18 cellular contexts compared by ENCODE assay signal in the genomic region with DNA sequence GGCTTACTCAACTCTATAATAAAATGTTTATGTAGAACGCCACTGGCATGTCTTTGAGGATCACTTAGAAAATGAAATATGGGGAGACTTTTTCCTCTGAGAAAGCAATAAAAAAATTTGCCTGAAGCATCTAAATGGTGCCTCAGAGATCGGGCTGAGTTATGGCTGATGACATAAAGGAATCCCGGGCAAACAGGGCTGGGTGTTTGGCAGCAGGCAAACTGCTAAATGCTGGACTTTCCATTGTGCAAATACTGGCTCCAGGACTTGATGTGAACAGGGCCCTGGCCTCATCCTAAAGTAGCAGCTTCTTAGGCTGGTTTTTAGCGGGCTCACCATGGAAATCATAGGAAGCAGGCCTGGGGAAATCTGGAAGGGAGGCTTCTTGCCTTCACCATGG. TPM values are rescaled to one million over a fixed set of nuclear protein-coding genes. Genes with fewer than 3 reads are reported as not detected.
DNase-seq lines count a peak whose midpoint lies in the region; FAIRE-seq and TF ChIP-seq lines count a peak whose summit lies in the region.
"Had no signal": no experiment of that assay in that cellular context is flagged by ENCODE, and none has a peak within 500 bp of the region (broad histone marks: within the 10 kb centered on the region; RNA-seq: fewer than 3 reads in every experiment).

No MANE protein-coding gene starts in this region.

- no peak for TF ChIP-seq CTCF in fibroblast of mammary gland (conservative IDR thresholded peaks at IDR 0.05; ENCODE audit: control insufficient read depth, insufficient read depth, low read depth, low read length)
- no peak for TF ChIP-seq CTCF in tibial artery (IDR thresholded peaks at IDR 0.05)
- no peak for TF ChIP-seq CTCF in D721Med (IDR thresholded peaks at IDR 0.05; ENCODE audit: insufficient read depth, missing control alignments)

- peak overlapping the region; percentile 1 to 17 for H3K27ac ChIP-seq in tibial artery

- intact Hi-C loops in tibial artery (cut with DNase I; ENCODE audit: low total_unique reads) = no loop called here

- H3K27me3 ChIP-seq in tibial artery = no peaks in the 10 kb centered on the region

- H3K4me1 ChIP-seq in tibial artery = peaks cover 0 to 19% (median 0%) of the 10 kb centered on the region in 4 donors

- DNase-seq in EH (ENCODE audit: low read depth) (peak; percentile 78), RPMI7951 (ENCODE audit: low read depth) (peak; percentile 8), fibroblast of mammary gland (ENCODE audit: low read depth) (peak; percentile 9), tibial artery (peak in 1 of 2 donors; percentile 21), D721Med (ENCODE audit: insufficient read length, low spot score) (no peak)
- DNase-seq in stimulated activated CD4-positive, alpha-beta T cell treated with anti-CD3 and anti-CD28 coated beads, Interleukin-2, amount 100 ng/mL, for 24 hours = no peak
- DNase-seq in activated T-cell treated with anti-CD3 and anti-CD28 coated beads, Interleukin-2, amount 50 U/mL, for 48 hours = no peak
- DNase-seq: DMS 273 treated with DMSO at 0.1 percent for 48 hours, NCI-H1092 treated with DMSO at 0.1 percent for 48 hours, NCI-H2081, NCI-H748 treated with DMSO at 0.1 percent for 48 hours, RPMI8226, SIG-M5 had no signal

- H3K4me3 ChIP-seq in fibroblast of mammary gland (ENCODE audit: control insufficient read depth, low read depth, low read length) (no peak overlapping the region), tibial artery (no peak overlapping the region)

- no peak for FAIRE-seq in D721Med (lab: Jason Lieb, UNC)

- H3K9me3 ChIP-seq in tibial artery = no peaks in the 10 kb centered on the region

- no peaks in the 10 kb centered on the region for H3K36me3 ChIP-seq in tibial artery

RNA-seq across cellular contexts. Expression of a gene that starts 44.5 kb away (rescaled TPM):
- total RNA-seq in RPMI7951 (2014; rRNA removed; shearing (Covaris generic)) = not detected in 2 replicates
- total RNA-seq: B cell, Daoy, H4, LHCN-M2, NCI-H460 had no signal

Comparison
In these comparisons a context has a peak if more than half of its experiments do, and no peak if none do; other contexts are left out.
1. DNase-seq: peak in EH (single experiment), RPMI7951 (single experiment) and fibroblast of mammary gland (single experiment); none in stimulated activated CD4-positive, alpha-beta T cell treated with anti-CD3 and anti-CD28 coated beads, Interleukin-2, amount 100 ng/mL, for 24 hours (0 of 2), D721Med (single experiment) and activated T-cell treated with anti-CD3 and anti-CD28 coated beads, Interleukin-2, amount 50 U/mL, for 48 hours (0 of 2).